In the genomic region with DNA sequence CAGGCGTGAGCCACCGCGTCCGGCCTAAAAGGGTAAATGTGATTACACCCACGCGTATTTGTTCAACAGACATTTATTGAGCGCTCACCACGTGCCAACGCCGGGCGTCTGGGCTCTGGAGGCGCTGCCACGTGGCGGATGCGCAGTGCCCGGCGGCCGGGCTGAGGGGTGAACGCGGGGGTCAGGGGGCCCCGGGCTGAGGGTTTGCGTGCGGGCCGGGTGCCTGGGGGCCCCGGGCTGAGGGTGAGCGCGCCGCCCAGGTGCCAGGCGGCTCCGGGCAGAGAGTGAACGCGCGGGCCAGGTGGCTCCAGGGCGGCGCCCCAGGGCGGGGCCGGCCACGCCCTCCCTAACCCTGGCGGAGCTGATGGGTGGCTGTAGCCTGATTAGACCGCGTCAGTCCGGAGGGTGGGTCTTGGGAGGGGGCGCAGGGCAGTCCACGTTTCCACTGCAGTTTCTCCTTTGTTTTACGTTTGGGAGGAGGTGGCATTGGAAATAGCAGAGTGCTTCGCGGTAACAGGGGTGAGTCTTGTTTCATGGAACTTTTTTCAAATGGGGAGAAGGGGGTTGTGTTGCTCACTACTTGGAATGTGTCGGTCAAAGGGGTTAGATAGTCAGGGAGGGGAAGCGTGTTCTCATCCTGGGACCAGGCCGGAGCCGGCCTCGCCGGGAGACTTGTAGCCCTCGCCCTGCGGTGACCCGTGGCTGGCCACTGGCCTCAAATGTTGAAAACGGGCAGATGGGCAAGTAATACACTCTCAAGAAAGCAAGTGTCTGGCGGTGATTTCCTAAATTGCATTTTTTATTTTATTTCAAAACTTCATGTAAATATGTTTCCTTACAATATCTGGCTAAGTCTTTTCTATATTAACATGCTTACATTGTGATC, we compare ENCODE assay signal across 1 cellular context.
TF ChIP-seq lines count a peak whose summit lies in the region.

ZFP42 (plus strand) TSS at position 450 of the 886 bp plus-strand sequence. CDS start 7,037 bp downstream, outside the sequence.

TF ChIP-seq in K562, 482 proteins besides CTCF, POLR2A, EP300 and RAD21:
- no peak for TF ChIP-seq PPARD (CRISPR knock-in tag; IDR thresholded peaks at IDR 0.05)
- no peak for TF ChIP-seq BACH1 (tag; IDR thresholded peaks at IDR 0.05)
- no peak for TF ChIP-seq CSDE1 (IDR thresholded peaks at IDR 0.05)
- TF ChIP-seq PHF8 (IDR thresholded peaks at IDR 0.05; ENCODE audit: borderline replicate concordance, low read length), result no peak
- TF ChIP-seq, protein P1, sequence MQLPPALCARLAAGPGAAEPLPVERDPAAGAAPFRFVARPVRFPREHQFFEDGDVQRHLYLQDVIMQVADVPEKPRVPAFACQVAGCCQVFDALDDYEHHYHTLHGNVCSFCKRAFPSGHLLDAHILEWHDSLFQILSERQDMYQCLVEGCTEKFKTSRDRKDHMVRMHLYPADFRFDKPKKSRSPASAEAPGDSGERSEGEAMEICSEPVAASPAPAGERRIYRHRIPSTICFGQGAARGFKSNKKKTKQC (CRISPR knock-in tag; IDR thresholded peaks at IDR 0.05), result no peak
- TF ChIP-seq, protein P2, sequence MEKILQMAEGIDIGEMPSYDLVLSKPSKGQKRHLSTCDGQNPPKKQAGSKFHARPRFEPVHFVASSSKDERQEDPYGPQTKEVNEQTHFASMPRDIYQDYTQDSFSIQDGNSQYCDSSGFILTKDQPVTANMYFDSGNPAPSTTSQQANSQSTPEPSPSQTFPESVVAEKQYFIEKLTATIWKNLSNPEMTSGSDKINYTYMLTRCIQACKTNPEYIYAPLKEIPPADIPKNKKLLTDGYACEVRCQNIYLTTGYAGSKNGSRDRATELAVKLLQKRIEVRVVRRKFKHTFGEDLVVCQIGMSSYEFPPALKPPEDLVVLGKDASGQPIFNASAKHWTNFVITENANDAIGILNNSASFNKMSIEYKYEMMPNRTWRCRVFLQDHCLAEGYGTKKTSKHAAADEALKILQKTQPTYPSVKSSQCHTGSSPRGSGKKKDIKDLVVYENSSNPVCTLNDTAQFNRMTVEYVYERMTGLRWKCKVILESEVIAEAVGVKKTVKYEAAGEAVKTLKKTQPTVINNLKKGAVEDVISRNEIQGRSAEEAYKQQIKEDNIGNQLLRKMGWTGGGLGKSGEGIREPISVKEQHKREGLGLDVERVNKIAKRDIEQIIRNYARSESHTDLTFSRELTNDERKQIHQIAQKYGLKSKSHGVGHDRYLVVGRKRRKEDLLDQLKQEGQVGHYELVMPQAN (IDR thresholded peaks at IDR 0.05; ENCODE audit: borderline replicate concordance), result no peak
- no peak for TF ChIP-seq MCM5 (IDR thresholded peaks at IDR 0.05; ENCODE audit: low read depth)
- no peak for TF ChIP-seq ZNF717 (CRISPR knock-in tag; IDR thresholded peaks at IDR 0.05)
- TF ChIP-seq, protein P3, sequence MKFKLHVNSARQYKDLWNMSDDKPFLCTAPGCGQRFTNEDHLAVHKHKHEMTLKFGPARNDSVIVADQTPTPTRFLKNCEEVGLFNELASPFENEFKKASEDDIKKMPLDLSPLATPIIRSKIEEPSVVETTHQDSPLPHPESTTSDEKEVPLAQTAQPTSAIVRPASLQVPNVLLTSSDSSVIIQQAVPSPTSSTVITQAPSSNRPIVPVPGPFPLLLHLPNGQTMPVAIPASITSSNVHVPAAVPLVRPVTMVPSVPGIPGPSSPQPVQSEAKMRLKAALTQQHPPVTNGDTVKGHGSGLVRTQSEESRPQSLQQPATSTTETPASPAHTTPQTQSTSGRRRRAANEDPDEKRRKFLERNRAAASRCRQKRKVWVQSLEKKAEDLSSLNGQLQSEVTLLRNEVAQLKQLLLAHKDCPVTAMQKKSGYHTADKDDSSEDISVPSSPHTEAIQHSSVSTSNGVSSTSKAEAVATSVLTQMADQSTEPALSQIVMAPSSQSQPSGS (CRISPR knock-in tag; IDR thresholded peaks at IDR 0.05), result no peak
- TF ChIP-seq MAZ (CRISPR knock-in tag; conservative IDR thresholded peaks at IDR 0.05 in 1 of 2, IDR thresholded peaks at IDR 0.05 in 1 of 2), result no peak
